9 cellular contexts compared by ENCODE assay signal in the genomic region with DNA sequence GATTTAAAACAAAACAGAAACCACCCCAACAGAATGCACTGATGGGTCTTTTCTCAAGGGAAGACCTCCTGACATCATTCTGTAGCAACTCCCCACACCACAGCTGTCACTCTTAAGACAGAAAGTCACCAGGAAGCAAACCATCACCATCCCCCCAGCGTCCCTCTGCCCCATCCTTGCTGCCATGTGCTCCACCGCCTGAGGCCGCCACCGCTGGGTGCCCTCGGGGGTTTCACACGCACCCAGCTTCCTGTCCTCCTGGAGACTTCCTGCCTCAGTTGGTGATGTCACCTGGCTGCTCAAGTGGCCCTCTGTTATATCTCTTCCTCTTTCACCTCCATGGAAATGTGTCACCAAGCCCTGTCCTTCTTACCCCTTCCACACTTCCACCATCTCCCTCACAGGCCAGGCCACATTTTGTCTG.
DNase-seq lines count a peak whose midpoint lies in the region; ATAC-seq, FAIRE-seq and TF ChIP-seq lines count a peak whose summit lies in the region.
"Had no signal": no experiment of that assay in that cellular context is flagged by ENCODE, and none has a peak within 500 bp of the region (broad histone marks: within the 10 kb centered on the region; RNA-seq: fewer than 3 reads in every experiment).

No MANE protein-coding gene starts in this region.

- no peaks in the 10 kb centered on the region for H3K27me3 ChIP-seq in foreskin keratinocyte

- no peak for TF ChIP-seq CTCF in foreskin keratinocyte (conservative IDR thresholded peaks at IDR 0.05)

- FAIRE-seq in urothelium cell line (lab: Jason Lieb, UNC) (peak; percentile 27), H54 (lab: Jason Lieb, UNC) (no peak)

- DNase-seq in activated CD4-positive, alpha-beta T cell treated with anti-CD3 and anti-CD28 coated beads for 4 hours: peak; percentile 64 to 77
- DNase-seq in kidney tubule cell (ENCODE audit: low spot score) (peak; percentile 28), urothelium cell line (ENCODE audit: low spot score) (no peak), H54 (ENCODE audit: insufficient read length, low spot score) (no peak), NCI-H1436 (lab: John Stamatoyannopoulos, UW) (no peak), foreskin keratinocyte (no peak)

- ATAC-seq in GM19372 (IDR thresholded peaks at IDR 0.05; ENCODE audit: low read depth, unreplicated experiment) (peak; percentile 58), HG03439 (IDR thresholded peaks at IDR 0.05; ENCODE audit: unreplicated experiment) (peak; percentile 56), foreskin keratinocyte (no peak)

- H3K27ac ChIP-seq in foreskin keratinocyte: no peak overlapping the region
- H3K27ac ChIP-seq: VCaP had no signal

- TF ChIP-seq POLR2A in H54 (IDR thresholded peaks at IDR 0.05; ENCODE audit: low read depth, low read length): no peak

- H3K4me1 ChIP-seq in foreskin keratinocyte: peaks cover 9% of the 10 kb centered on the region

Comparison
In these comparisons a context has a peak if more than half of its experiments do, and no peak if none do; other contexts are left out.
1. DNase-seq: peak in activated CD4-positive, alpha-beta T cell treated with anti-CD3 and anti-CD28 coated beads for 4 hours (2 of 2) and kidney tubule cell (single experiment); none in urothelium cell line (single experiment), H54 (single experiment), NCI-H1436 (single experiment) and foreskin keratinocyte (0 of 2).